ENCODE assay signal across 12 cellular contexts in genomic region chr16:9364721-9365693, GRCh38.
DNase-seq lines count a peak whose midpoint lies in the region; ATAC-seq and TF ChIP-seq lines count a peak whose summit lies in the region.
"Had no signal": no experiment of that assay in that cellular context is flagged by ENCODE, and none has a peak within 500 bp of the region (broad histone marks: within the 10 kb centered on the region; RNA-seq: fewer than 3 reads in every experiment).

No MANE protein-coding gene starts in this region.

- no peaks in the 10 kb centered on the region for H3K36me3 ChIP-seq in esophagus muscularis mucosa
- no peaks in the 10 kb centered on the region for H3K36me3 ChIP-seq in lower lobe of right lung
- H3K36me3 ChIP-seq: neutrophil had no signal

- peak overlapping the region; percentile 42 to 65 (median 59) for H3K27ac ChIP-seq in esophagus muscularis mucosa (replicated peaks in 1 of 4)
- no peak overlapping the region for H3K27ac ChIP-seq in lower lobe of right lung
- H3K27ac ChIP-seq: neutrophil had no signal

- H3K36me3 Mint-ChIP-seq in effector memory CD8-positive, alpha-beta T cell (ENCODE audit: insufficient read depth), result no peaks in the 10 kb centered on the region
- H3K36me3 Mint-ChIP-seq: immature natural killer cell had no signal

- no peaks in the 10 kb centered on the region for H3K9me3 ChIP-seq in esophagus muscularis mucosa
- no peaks in the 10 kb centered on the region for H3K9me3 ChIP-seq in lower lobe of right lung
- H3K9me3 ChIP-seq: neutrophil had no signal

- H3K4me1 Mint-ChIP-seq in effector memory CD8-positive, alpha-beta T cell (ENCODE audit: low read depth in 2 of 2), result no peaks in the 10 kb centered on the region
- H3K4me1 Mint-ChIP-seq: immature natural killer cell had no signal

- H3K4me3 Mint-ChIP-seq in effector memory CD8-positive, alpha-beta T cell, result no peak overlapping the region
- H3K4me3 Mint-ChIP-seq: immature natural killer cell had no signal

- H3K4me1 ChIP-seq in esophagus muscularis mucosa (peaks cover 19 to 23% (median 21%) of the 10 kb centered on the region in 4 donors), lower lobe of right lung (no peaks in the 10 kb centered on the region)

- no peak for TF ChIP-seq POLR2A in esophagus muscularis mucosa (IDR thresholded peaks at IDR 0.05; ENCODE audit: low read depth)

- intact Hi-C loops in esophagus muscularis mucosa (cut with DNase I) (no loop called here), lower lobe of right lung (cut with DNase I) (no loop called here)

- no peak for TF ChIP-seq CTCF in esophagus muscularis mucosa (IDR thresholded peaks at IDR 0.05)
- no peak for TF ChIP-seq CTCF in lower lobe of right lung (IDR thresholded peaks at IDR 0.05)

- H3K4me3 ChIP-seq in esophagus muscularis mucosa (no peak overlapping the region), lower lobe of right lung (no peak overlapping the region)

- H3K27me3 ChIP-seq in esophagus muscularis mucosa, result no peaks in the 10 kb centered on the region
- no peaks in the 10 kb centered on the region for H3K27me3 ChIP-seq in lower lobe of right lung (ENCODE audit: low read depth)
- H3K27me3 ChIP-seq: neutrophil had no signal

- WGBS in esophagus muscularis mucosa, result 23% methylated on average over 3 of the region's 3 CpGs

- TF ChIP-seq EP300 in esophagus muscularis mucosa (IDR thresholded peaks at IDR 0.05), result peak; percentile 36

- no peak overlapping the region for H3K27ac Mint-ChIP-seq in effector memory CD8-positive, alpha-beta T cell
- H3K27ac Mint-ChIP-seq: immature natural killer cell had no signal

- H3K9me3 Mint-ChIP-seq in effector memory CD8-positive, alpha-beta T cell, result peaks cover 3 to 6% of the 10 kb centered on the region in 2 donors

- ATAC-seq in lower lobe of right lung, result peak; percentile 65 to 70
- ATAC-seq in effector memory CD8-positive, alpha-beta T cell (replicated peaks), result no peak
- no peak for ATAC-seq in GM21576 (IDR thresholded peaks at IDR 0.05; ENCODE audit: unreplicated experiment)
- no peak for ATAC-seq in HG03135 (IDR thresholded peaks at IDR 0.05; ENCODE audit: unreplicated experiment)

- DNase-seq in NCI-H2029 (lab: John Stamatoyannopoulos, UW) (peak; percentile 78), esophagus muscularis mucosa (ENCODE audit: extremely low spot score) (peak; percentile 93), lower lobe of right lung (peak; percentile 51), superior temporal gyrus (ENCODE audit: extremely low spot score) (peak; percentile 97), NCI-H1105 treated with DMSO at 0.1 percent for 48 hours (lab: John Stamatoyannopoulos, UW) (no peak)
- DNase-seq in effector memory CD8-positive, alpha-beta T cell, result no peak
- DNase-seq: activated CD8-positive, alpha-beta memory T cell treated with anti-CD3 and anti-CD28 coated beads, Interleukin-2, amount 50 U/mL, for 48 hours; immature natural killer cell; NCI-H187 had no signal

- peaks cover 0 to 1% of the 10 kb centered on the region in 2 donors for H3K27me3 Mint-ChIP-seq in effector memory CD8-positive, alpha-beta T cell

Comparison
In these comparisons a context has a peak if more than half of its experiments do, and no peak if none do; other contexts are left out.
1. DNase-seq: peak in NCI-H2029 (single experiment), esophagus muscularis mucosa (single experiment), lower lobe of right lung (single experiment) and superior temporal gyrus (single experiment); none in effector memory CD8-positive, alpha-beta T cell (0 of 3) and NCI-H1105 treated with DMSO at 0.1 percent for 48 hours (single experiment).
2. ATAC-seq: peak in lower lobe of right lung (2 of 2); none in effector memory CD8-positive, alpha-beta T cell (single experiment), GM21576 (single experiment) and HG03135 (single experiment).